In the genomic region with DNA sequence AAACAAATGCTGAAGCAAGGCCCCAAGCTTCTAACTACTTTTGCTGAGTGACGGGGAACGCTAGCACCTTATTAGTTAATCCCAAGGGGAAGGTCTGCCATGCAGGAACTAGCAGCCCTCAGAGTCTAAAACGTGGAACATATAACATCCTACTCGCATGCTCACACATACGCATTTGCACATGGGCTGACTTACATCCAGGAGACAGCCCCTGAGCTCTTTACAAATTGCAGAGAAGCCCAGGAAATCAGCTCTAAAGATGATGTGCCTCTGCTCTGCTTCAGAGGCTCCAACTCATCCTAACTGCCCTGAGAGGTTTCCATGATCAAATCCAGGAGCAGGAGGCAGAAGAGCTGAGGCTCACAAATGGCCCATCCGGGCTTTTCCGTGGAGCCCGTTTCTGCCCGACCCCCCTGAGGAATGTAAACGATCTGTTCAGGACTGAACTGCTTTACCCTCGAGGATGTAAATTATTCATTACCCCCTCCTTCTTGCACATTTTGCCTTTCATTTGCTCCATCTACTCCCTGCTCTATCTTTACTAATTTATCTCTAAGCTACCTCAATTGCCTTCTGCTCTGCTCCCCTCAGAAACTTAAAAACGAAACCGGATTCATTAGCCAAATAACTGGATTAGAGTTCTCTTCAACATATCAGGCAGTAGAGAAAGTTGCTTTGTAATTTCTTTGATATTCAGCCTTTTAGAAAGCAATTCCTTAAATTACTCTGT, we compare ENCODE assay signal across 8 cellular contexts.
DNase-seq lines count a peak whose midpoint lies in the region; ATAC-seq and TF ChIP-seq lines count a peak whose summit lies in the region.

No MANE protein-coding gene starts in this region.

- H3K4me3 ChIP-seq in BJ (ENCODE audit: low read depth, low read length) (peak overlapping the region; percentile 41), adipocyte (ENCODE audit: low read length) (peak overlapping the region; percentile 94), tibial artery (peak overlapping the region; percentile 50 to 52)

- peak overlapping the region; percentile 88 for H3K9ac ChIP-seq in adipocyte (ENCODE audit: low read length)

- TF ChIP-seq CTCF in BJ (IDR thresholded peaks at IDR 0.05; ENCODE audit: insufficient read depth, low read depth, low read length) (no peak), tibial artery (IDR thresholded peaks at IDR 0.05) (no peak)

- no peaks in the 10 kb centered on the region for H3K36me3 ChIP-seq in BJ (ENCODE audit: control insufficient read depth, insufficient read depth, low read length)
- no peaks in the 10 kb centered on the region for H3K36me3 ChIP-seq in adipocyte (ENCODE audit: control insufficient read depth, insufficient read depth, low read length, severe bottlenecking)
- no peaks in the 10 kb centered on the region for H3K36me3 ChIP-seq in tibial artery

- intact Hi-C loops in tibial artery (cut with DNase I; ENCODE audit: low total_unique reads): loop anchor here (10.0 kb wide), 2 partner anchors 509 to 859 kb away; partner anchors contain the start of gene CD47

- H3K27ac ChIP-seq in tibial artery: peak overlapping the region; percentile 60

- no peaks in the 10 kb centered on the region for H3K9me3 ChIP-seq in adipocyte (ENCODE audit: control insufficient read depth, low read length)
- no peaks in the 10 kb centered on the region for H3K9me3 ChIP-seq in tibial artery

- POLR2A ChIA-PET in BJ (lab: Charles Lee): no interaction called here

- H3K4me1 ChIP-seq in adipocyte (ENCODE audit: control insufficient read depth, insufficient read depth, low read length) (peaks cover 4% of the 10 kb centered on the region), tibial artery (peaks cover 3 to 27% (median 6%) of the 10 kb centered on the region in 4 donors)

- CTCF ChIA-PET in BJ (lab: Yijun Ruan, JAX): interaction anchor here (0.5 to 3.4 kb wide), 37 partner anchors 8 to 1412 kb away, joined by 3 to 24 read pairs (median 4); no protein-coding TSS in a partner anchor

- peak; percentile 6 for ATAC-seq in HG02642 (IDR thresholded peaks at IDR 0.05; ENCODE audit: poor library complexity, unreplicated experiment)
- peak; percentile 31 for ATAC-seq in left lobe of liver
- ATAC-seq in HG03097 (IDR thresholded peaks at IDR 0.05; ENCODE audit: low FRiP score, unreplicated experiment): no peak

- H3K27me3 ChIP-seq in BJ (ENCODE audit: control insufficient read depth, insufficient read depth, low read length) (no peaks in the 10 kb centered on the region), adipocyte (replicated peaks; ENCODE audit: control insufficient read depth, insufficient read depth, low read length) (no peaks in the 10 kb centered on the region), tibial artery (no peaks in the 10 kb centered on the region)

- DNase-seq in BJ (ENCODE audit: low read depth): no peak
- no peak for DNase-seq in adipocyte (ENCODE audit: low read depth)
- no peak for DNase-seq in left lobe of liver (ENCODE audit: low spot score)
- DNase-seq in tibial artery: no peak
- DNase-seq in activated gamma-delta T cell (lab: John Stamatoyannopoulos, UW): no peak
- no peak for DNase-seq in LoVo (ENCODE audit: low spot score)

Comparison
In these comparisons a context has a peak if more than half of its experiments do, and no peak if none do; other contexts are left out.
1. H3K4me3 ChIP-seq: peak in every context shown above with its lines; median percentile 94 in adipocyte; 51 in tibial artery; 41 in BJ.